Comparison of ENCODE assay signal across 18 cellular contexts in genomic region chr7:75045881-75046280, GRCh38. TPM values are rescaled to one million over a fixed set of nuclear protein-coding genes. Genes with fewer than 3 reads are reported as not detected.
DNase-seq lines count a peak whose midpoint lies in the region; ATAC-seq lines count a peak whose summit lies in the region.
"Had no signal": no experiment of that assay in that cellular context is flagged by ENCODE, and none has a peak within 500 bp of the region (broad histone marks: within the 10 kb centered on the region; RNA-seq: fewer than 3 reads in every experiment).

No MANE protein-coding gene starts in this region.

- CTCF ChIA-PET in activated CD4-positive, alpha-beta T cell treated with anti-CD3 and anti-CD28 coated beads for 36 hours (lab: Charles Lee), result no interaction called here

- no peaks in the 10 kb centered on the region for H3K9me3 Mint-ChIP-seq in activated CD4-positive, alpha-beta T cell treated with anti-CD3 and anti-CD28 coated beads for 36 hours (ENCODE audit: low read depth)
- H3K9me3 Mint-ChIP-seq: activated B cell treated with CpG ODN at 0.5 μM for 24 hours; activated CD8-positive, alpha-beta T cell treated with anti-CD3 and anti-CD28 coated beads for 36 hours; CD4-positive, alpha-beta memory T cell; immature natural killer cell; stimulated activated effector memory CD8-positive, alpha-beta T cell treated with anti-CD3 and anti-CD28 coated beads, Interleukin-12 subunit alpha, Interleukin-12 subunit beta, amount 100 ng/mL, for 72 hours; T-helper 2 cell treated with Interferon-gamma antibody and Interleukin-4, amounts not matched to agents 5 μg/mL and 100 μg/mL, for 36 hours had no signal

- no peaks in the 10 kb centered on the region for H3K27me3 ChIP-seq in rectal smooth muscle tissue (ENCODE audit: control insufficient read depth, insufficient read depth, low read length)
- H3K27me3 ChIP-seq: testis had no signal

- no peak overlapping the region for H3K4me3 Mint-ChIP-seq in activated CD4-positive, alpha-beta T cell treated with anti-CD3 and anti-CD28 coated beads for 36 hours
- H3K4me3 Mint-ChIP-seq: activated B cell treated with CpG ODN at 0.5 μM for 24 hours; activated CD8-positive, alpha-beta T cell treated with anti-CD3 and anti-CD28 coated beads for 36 hours; CD4-positive, alpha-beta memory T cell; immature natural killer cell; stimulated activated effector memory CD8-positive, alpha-beta T cell treated with anti-CD3 and anti-CD28 coated beads, Interleukin-12 subunit alpha, Interleukin-12 subunit beta, amount 100 ng/mL, for 72 hours; T-helper 2 cell treated with Interferon-gamma antibody and Interleukin-4, amounts not matched to agents 5 μg/mL and 100 μg/mL, for 36 hours had no signal

- DNase-seq in DMS 273 (lab: John Stamatoyannopoulos, UW; ENCODE audit: unreplicated experiment), result peak; percentile 95
- DNase-seq in NCI-H1694 treated with DMSO at 0.1 percent for 48 hours (lab: John Stamatoyannopoulos, UW), result peak; percentile 81
- peak; percentile 52 for DNase-seq in cerebellum (ENCODE audit: low spot score)
- no peak for DNase-seq in OCI-M1 (lab: John Stamatoyannopoulos, UW)
- DNase-seq in activated CD4-positive, alpha-beta T cell treated with anti-CD3 and anti-CD28 coated beads for 36 hours, result no peak

- H3K36me3 ChIP-seq in rectal smooth muscle tissue (ENCODE audit: control insufficient read depth, insufficient read depth, low read length), result peaks cover 12% of the 10 kb centered on the region

- POLR2A ChIA-PET in activated CD4-positive, alpha-beta T cell treated with anti-CD3 and anti-CD28 coated beads for 36 hours (lab: Charles Lee), result interaction anchor here (0.5 kb wide), 1 partner anchor 13 kb away, joined by 8 read pairs; no protein-coding TSS in a partner anchor

- H3K4me3 ChIP-seq in rectal smooth muscle tissue (ENCODE audit: low read length), result no peak overlapping the region
- H3K4me3 ChIP-seq: coronary artery, skin epidermis, testis had no signal

- no peak overlapping the region for H3K9ac ChIP-seq in rectal smooth muscle tissue (ENCODE audit: low read length)
- H3K9ac ChIP-seq: KMS-11 had no signal

- peaks cover 25% of the 10 kb centered on the region for H3K36me3 Mint-ChIP-seq in activated CD4-positive, alpha-beta T cell treated with anti-CD3 and anti-CD28 coated beads for 36 hours (ENCODE audit: low read depth)

- peaks cover 3% of the 10 kb centered on the region for H3K4me1 Mint-ChIP-seq in activated CD4-positive, alpha-beta T cell treated with anti-CD3 and anti-CD28 coated beads for 36 hours
- H3K4me1 Mint-ChIP-seq: activated B cell treated with CpG ODN at 0.5 μM for 24 hours; immature natural killer cell; stimulated activated effector memory CD8-positive, alpha-beta T cell treated with anti-CD3 and anti-CD28 coated beads, Interleukin-12 subunit alpha, Interleukin-12 subunit beta, amount 100 ng/mL, for 72 hours had no signal

- peak overlapping the region; percentile 30 for H3K27ac ChIP-seq in rectal smooth muscle tissue (ENCODE audit: low read depth, low read length)
- H3K27ac ChIP-seq: KMS-11, skin epidermis had no signal

- peaks cover 3% of the 10 kb centered on the region for H3K4me1 ChIP-seq in rectal smooth muscle tissue (ENCODE audit: control insufficient read depth, insufficient read depth, low read length)

- no peak overlapping the region for H3K27ac Mint-ChIP-seq in activated CD4-positive, alpha-beta T cell treated with anti-CD3 and anti-CD28 coated beads for 36 hours
- H3K27ac Mint-ChIP-seq: activated B cell treated with CpG ODN at 0.5 μM for 24 hours; activated CD8-positive, alpha-beta T cell treated with anti-CD3 and anti-CD28 coated beads for 36 hours; CD4-positive, alpha-beta memory T cell; immature natural killer cell; stimulated activated effector memory CD8-positive, alpha-beta T cell treated with anti-CD3 and anti-CD28 coated beads, Interleukin-12 subunit alpha, Interleukin-12 subunit beta, amount 100 ng/mL, for 72 hours; T-helper 2 cell treated with Interferon-gamma antibody and Interleukin-4, amounts not matched to agents 5 μg/mL and 100 μg/mL, for 36 hours had no signal

- intact Hi-C loops in activated CD4-positive, alpha-beta T cell treated with anti-CD3 and anti-CD28 coated beads for 36 hours (cut with DNase I, micrococcal nuclease), result no loop called here

- no peaks in the 10 kb centered on the region for H3K27me3 Mint-ChIP-seq in activated CD4-positive, alpha-beta T cell treated with anti-CD3 and anti-CD28 coated beads for 36 hours
- H3K27me3 Mint-ChIP-seq: activated B cell treated with CpG ODN at 0.5 μM for 24 hours; activated CD8-positive, alpha-beta T cell treated with anti-CD3 and anti-CD28 coated beads for 36 hours; CD4-positive, alpha-beta memory T cell had no signal

- ATAC-seq in HG03139 (IDR thresholded peaks at IDR 0.05; ENCODE audit: unreplicated experiment) (no peak), HG03045 (IDR thresholded peaks at IDR 0.05; ENCODE audit: unreplicated experiment) (no peak)
- ATAC-seq in activated CD4-positive, alpha-beta T cell treated with anti-CD3 and anti-CD28 coated beads for 36 hours, result no peak

RNA-seq across cellular contexts. Expression of gene RCC1L, which starts 27.7 kb away (rescaled TPM):
- total RNA-seq in cerebellum, result 16.8 TPM
- total RNA-seq in activated CD4-positive, alpha-beta T cell treated with anti-CD3 and anti-CD28 coated beads for 36 hours, result 10 to 100 TPM; 35.9 to 52.1 TPM

RNA-seq across cellular contexts. Expression of gene GTF2IRD2B, which starts 46.5 kb away (rescaled TPM):
- total RNA-seq in cerebellum, result 65.2 TPM
- total RNA-seq in activated CD4-positive, alpha-beta T cell treated with anti-CD3 and anti-CD28 coated beads for 36 hours, result 1 to 10 TPM; 7.3 to 7.8 TPM

Comparison
In these comparisons a context has a peak if more than half of its experiments do, and no peak if none do; other contexts are left out.
1. DNase-seq: peak in DMS 273 (single experiment), NCI-H1694 treated with DMSO at 0.1 percent for 48 hours (single experiment) and cerebellum (single experiment); none in OCI-M1 (single experiment) and activated CD4-positive, alpha-beta T cell treated with anti-CD3 and anti-CD28 coated beads for 36 hours (single experiment).